In genomic region chr18:35497006-35497333, GRCh38 we compare ENCODE assay signal across 1 cellular context.
TF ChIP-seq lines count a peak whose summit lies in the region.

No MANE protein-coding gene starts in this region.

TF ChIP-seq in GM23338, 12 proteins besides CTCF, POLR2A, EP300 and RAD21 (continued from another document):
- TF ChIP-seq, protein P1, sequence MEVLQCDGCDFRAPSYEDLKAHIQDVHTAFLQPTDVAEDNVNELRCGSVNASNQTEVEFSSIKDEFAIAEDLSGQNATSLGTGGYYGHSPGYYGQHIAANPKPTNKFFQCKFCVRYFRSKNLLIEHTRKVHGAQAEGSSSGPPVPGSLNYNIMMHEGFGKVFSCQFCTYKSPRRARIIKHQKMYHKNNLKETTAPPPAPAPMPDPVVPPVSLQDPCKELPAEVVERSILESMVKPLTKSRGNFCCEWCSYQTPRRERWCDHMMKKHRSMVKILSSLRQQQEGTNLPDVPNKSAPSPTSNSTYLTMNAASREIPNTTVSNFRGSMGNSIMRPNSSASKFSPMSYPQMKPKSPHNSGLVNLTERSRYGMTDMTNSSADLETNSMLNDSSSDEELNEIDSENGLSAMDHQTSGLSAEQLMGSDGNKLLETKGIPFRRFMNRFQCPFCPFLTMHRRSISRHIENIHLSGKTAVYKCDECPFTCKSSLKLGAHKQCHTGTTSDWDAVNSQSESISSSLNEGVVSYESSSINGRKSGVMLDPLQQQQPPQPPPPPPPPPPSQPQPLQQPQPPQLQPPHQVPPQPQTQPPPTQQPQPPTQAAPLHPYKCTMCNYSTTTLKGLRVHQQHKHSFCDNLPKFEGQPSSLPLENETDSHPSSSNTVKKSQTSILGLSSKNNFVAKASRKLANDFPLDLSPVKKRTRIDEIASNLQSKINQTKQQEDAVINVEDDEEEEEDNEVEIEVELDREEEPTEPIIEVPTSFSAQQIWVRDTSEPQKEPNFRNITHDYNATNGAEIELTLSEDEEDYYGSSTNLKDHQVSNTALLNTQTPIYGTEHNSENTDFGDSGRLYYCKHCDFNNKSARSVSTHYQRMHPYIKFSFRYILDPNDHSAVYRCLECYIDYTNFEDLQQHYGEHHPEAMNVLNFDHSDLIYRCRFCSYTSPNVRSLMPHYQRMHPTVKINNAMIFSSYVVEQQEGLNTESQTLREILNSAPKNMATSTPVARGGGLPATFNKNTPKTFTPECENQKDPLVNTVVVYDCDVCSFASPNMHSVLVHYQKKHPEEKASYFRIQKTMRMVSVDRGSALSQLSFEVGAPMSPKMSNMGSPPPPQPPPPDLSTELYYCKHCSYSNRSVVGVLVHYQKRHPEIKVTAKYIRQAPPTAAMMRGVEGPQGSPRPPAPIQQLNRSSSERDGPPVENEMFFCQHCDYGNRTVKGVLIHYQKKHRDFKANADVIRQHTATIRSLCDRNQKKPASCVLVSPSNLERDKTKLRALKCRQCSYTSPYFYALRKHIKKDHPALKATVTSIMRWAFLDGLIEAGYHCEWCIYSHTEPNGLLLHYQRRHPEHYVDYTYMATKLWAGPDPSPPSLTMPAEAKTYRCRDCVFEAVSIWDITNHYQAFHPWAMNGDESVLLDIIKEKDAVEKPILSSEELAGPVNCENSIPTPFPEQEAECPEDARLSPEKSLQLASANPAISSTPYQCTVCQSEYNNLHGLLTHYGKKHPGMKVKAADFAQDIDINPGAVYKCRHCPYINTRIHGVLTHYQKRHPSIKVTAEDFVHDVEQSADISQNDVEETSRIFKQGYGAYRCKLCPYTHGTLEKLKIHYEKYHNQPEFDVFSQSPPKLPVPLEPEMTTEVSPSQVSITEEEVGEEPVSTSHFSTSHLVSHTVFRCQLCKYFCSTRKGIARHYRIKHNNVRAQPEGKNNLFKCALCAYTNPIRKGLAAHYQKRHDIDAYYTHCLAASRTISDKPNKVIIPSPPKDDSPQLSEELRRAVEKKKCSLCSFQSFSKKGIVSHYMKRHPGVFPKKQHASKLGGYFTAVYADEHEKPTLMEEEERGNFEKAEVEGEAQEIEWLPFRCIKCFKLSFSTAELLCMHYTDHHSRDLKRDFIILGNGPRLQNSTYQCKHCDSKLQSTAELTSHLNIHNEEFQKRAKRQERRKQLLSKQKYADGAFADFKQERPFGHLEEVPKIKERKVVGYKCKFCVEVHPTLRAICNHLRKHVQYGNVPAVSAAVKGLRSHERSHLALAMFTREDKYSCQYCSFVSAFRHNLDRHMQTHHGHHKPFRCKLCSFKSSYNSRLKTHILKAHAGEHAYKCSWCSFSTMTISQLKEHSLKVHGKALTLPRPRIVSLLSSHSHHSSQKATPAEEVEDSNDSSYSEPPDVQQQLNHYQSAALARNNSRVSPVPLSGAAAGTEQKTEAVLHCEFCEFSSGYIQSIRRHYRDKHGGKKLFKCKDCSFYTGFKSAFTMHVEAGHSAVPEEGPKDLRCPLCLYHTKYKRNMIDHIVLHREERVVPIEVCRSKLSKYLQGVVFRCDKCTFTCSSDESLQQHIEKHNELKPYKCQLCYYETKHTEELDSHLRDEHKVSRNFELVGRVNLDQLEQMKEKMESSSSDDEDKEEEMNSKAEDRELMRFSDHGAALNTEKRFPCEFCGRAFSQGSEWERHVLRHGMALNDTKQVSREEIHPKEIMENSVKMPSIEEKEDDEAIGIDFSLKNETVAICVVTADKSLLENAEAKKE (CRISPR knock-in tag; IDR thresholded peaks at IDR 0.05) = no peak
